15 cellular contexts compared by ENCODE assay signal in genomic region chr19:57802269-57802668, GRCh38. TPM values are rescaled to one million over a fixed set of nuclear protein-coding genes. Genes with fewer than 3 reads are reported as not detected.
DNase-seq lines count a peak whose midpoint lies in the region; ATAC-seq and TF ChIP-seq lines count a peak whose summit lies in the region.
"Had no signal": no experiment of that assay in that cellular context is flagged by ENCODE, and none has a peak within 500 bp of the region (broad histone marks: within the 10 kb centered on the region; RNA-seq: fewer than 3 reads in every experiment).

No MANE protein-coding gene starts in this region.

- peak overlapping the region; percentile 27; the same call in 1 of the 2 replicates for H3K27ac ChIP-seq in ACC112 (ENCODE audit: low read depth, low read length)
- H3K27ac ChIP-seq in GM23248 = peak overlapping the region; percentile 51
- H3K27ac ChIP-seq: tibial artery had no signal

- H3K4me2 ChIP-seq in GM23248 (ENCODE audit: unreplicated experiment) = no peak overlapping the region

- peaks cover 19% of the 10 kb centered on the region for H3F3A ChIP-seq in GM23248 (ENCODE audit: insufficient read depth)

- no peak overlapping the region for H3K4me3 Mint-ChIP-seq in activated CD8-positive, alpha-beta T cell treated with anti-CD3 and anti-CD28 coated beads for 36 hours
- peak overlapping the region; percentile 35 for H3K4me3 Mint-ChIP-seq in memory B cell

- no peak for ATAC-seq in activated CD8-positive, alpha-beta T cell treated with anti-CD3 and anti-CD28 coated beads for 36 hours
- ATAC-seq in memory B cell (ENCODE audit: low read depth) = peak; percentile 97
- ATAC-seq in HG03378 (IDR thresholded peaks at IDR 0.05; ENCODE audit: unreplicated experiment) = no peak

- no peaks in the 10 kb centered on the region for H3K9me3 ChIP-seq in GM23248 (ENCODE audit: low read depth)
- H3K9me3 ChIP-seq: sigmoid colon, tibial artery had no signal

- peak overlapping the region; percentile 3 for H3K27ac Mint-ChIP-seq in activated CD8-positive, alpha-beta T cell treated with anti-CD3 and anti-CD28 coated beads for 36 hours
- peak overlapping the region; percentile 85 for H3K27ac Mint-ChIP-seq in memory B cell

- H3K4me3 ChIP-seq in ACC112 (ENCODE audit: low read depth, low read length) (no peak overlapping the region), GM23248 (no peak overlapping the region)
- H3K4me3 ChIP-seq: tibial artery had no signal

- H3K4me1 ChIP-seq in ACC112 (ENCODE audit: control insufficient read depth, insufficient read depth, low read length, unreplicated experiment) = peaks cover 6% of the 10 kb centered on the region
- peaks cover 13% of the 10 kb centered on the region for H3K4me1 ChIP-seq in GM23248 (ENCODE audit: insufficient read depth)

- peaks cover 32% of the 10 kb centered on the region for H3K36me3 Mint-ChIP-seq in activated CD8-positive, alpha-beta T cell treated with anti-CD3 and anti-CD28 coated beads for 36 hours (ENCODE audit: low read depth)
- H3K36me3 Mint-ChIP-seq in memory B cell = peaks cover 2% of the 10 kb centered on the region

- no peaks in the 10 kb centered on the region for H3K79me2 ChIP-seq in ACC112 (ENCODE audit: control insufficient read depth, insufficient read depth, low read length, unreplicated experiment)
- peaks cover 70% of the 10 kb centered on the region for H3K79me2 ChIP-seq in GM23248 (ENCODE audit: insufficient read depth)

- WGBS in GM23248 (ENCODE audit: low coverage in 1 of 2, low lambda C conversion rate in 2 of 2, missing lambda C conversion rate in 2 of 2), 2 experiments = 83 to 84% methylated on average over 4 of the region's 4 CpGs

- CTCF ChIA-PET in activated CD8-positive, alpha-beta T cell treated with anti-CD3 and anti-CD28 coated beads for 36 hours (lab: Charles Lee) = no interaction called here

- no peaks in the 10 kb centered on the region for H3K27me3 Mint-ChIP-seq in activated CD8-positive, alpha-beta T cell treated with anti-CD3 and anti-CD28 coated beads for 36 hours
- no peaks in the 10 kb centered on the region for H3K27me3 Mint-ChIP-seq in memory B cell

- intact Hi-C loops in activated CD8-positive, alpha-beta T cell treated with anti-CD3 and anti-CD28 coated beads for 36 hours (cut with micrococcal nuclease) = no loop called here

- POLR2A ChIA-PET in activated CD8-positive, alpha-beta T cell treated with anti-CD3 and anti-CD28 coated beads for 36 hours (lab: Charles Lee) = interaction anchor here (0.6 kb wide), 2 partner anchors 21 to 81 kb away, joined by 3 to 4 read pairs; no protein-coding TSS in a partner anchor

- H3K9me3 Mint-ChIP-seq in activated CD8-positive, alpha-beta T cell treated with anti-CD3 and anti-CD28 coated beads for 36 hours = no peaks in the 10 kb centered on the region
- no peaks in the 10 kb centered on the region for H3K9me3 Mint-ChIP-seq in memory B cell

- H4K20me1 ChIP-seq in GM23248 (ENCODE audit: insufficient read depth) = no peaks in the 10 kb centered on the region

- H3K9ac ChIP-seq in GM23248 = no peak overlapping the region

- H3K27me3 ChIP-seq in ACC112 (ENCODE audit: insufficient read depth, low read length) (no peaks in the 10 kb centered on the region), GM23248 (replicated peaks; ENCODE audit: insufficient read depth) (no peaks in the 10 kb centered on the region)
- H3K27me3 ChIP-seq: sigmoid colon, tibial artery had no signal

- H3K36me3 ChIP-seq in ACC112 (ENCODE audit: insufficient read depth, low read length) (no peaks in the 10 kb centered on the region), GM23248 (ENCODE audit: low read depth) (0 out of 2 replicates have a peak, but pooled peaks cover 3% of the 10 kb centered on the region)

- in situ Hi-C loops in GM23248 (cut with MboI) = no loop called here

- TF ChIP-seq CTCF in activated CD8-positive, alpha-beta T cell treated with anti-CD3 and anti-CD28 coated beads for 36 hours (IDR thresholded peaks at IDR 0.05) = no peak

- H2AFZ ChIP-seq in ACC112 (ENCODE audit: low read length, unreplicated experiment) = no peak overlapping the region
- H2AFZ ChIP-seq in GM23248 = no peak overlapping the region

- H3K9me2 ChIP-seq in GM23248 (ENCODE audit: insufficient read depth) = no peaks in the 10 kb centered on the region

- H3K4me1 Mint-ChIP-seq in activated CD8-positive, alpha-beta T cell treated with anti-CD3 and anti-CD28 coated beads for 36 hours (ENCODE audit: low read depth) = peaks cover 26% of the 10 kb centered on the region
- H3K4me1 Mint-ChIP-seq in memory B cell = peaks cover 23% of the 10 kb centered on the region

- DNase-seq in GM23248 (no peak), memory B cell (ENCODE audit: low spot score in 2 of 2) (peak in 1 of 2 donors; percentile 42), retina (no peak), DMS79 (lab: John Stamatoyannopoulos, UW) (no peak)
- no peak for DNase-seq in activated CD8-positive, alpha-beta T cell treated with anti-CD3 and anti-CD28 coated beads for 36 hours
- DNase-seq in effector CD8-positive, alpha-beta T cell (lab: John Stamatoyannopoulos, UW) = no peak
- DNase-seq: activated CD8-positive, alpha-beta memory T cell treated with anti-CD3 and anti-CD28 coated beads, Interleukin-2, amount 50 U/mL, for 48 hours; amygdala; EL; hippocampal formation; sigmoid colon; T-helper 9 cell; tibial artery had no signal

RNA-seq across cellular contexts. Expression of gene ZNF552, which starts 12.4 kb away (rescaled TPM):
- total RNA-seq in GM23248 (2014; rRNA removed; shearing (Covaris generic)) = 2.9 and 4.3 TPM in 2 replicates
- 2.7 and 3.2 TPM in 2 replicates for polyA plus RNA-seq in GM23248 (2016; fragmentation: Nextera tagmentation; extraction: Ambion mirVana)
- 1 to 10 TPM; 6.5 to 6.7 TPM for total RNA-seq in activated CD8-positive, alpha-beta T cell treated with anti-CD3 and anti-CD28 coated beads for 36 hours

RNA-seq across cellular contexts. Expression of gene ZNF587B, which starts 27.8 kb away (rescaled TPM):
- 10.1 and 14.0 TPM in 2 replicates for total RNA-seq in GM23248 (2014; rRNA removed; shearing (Covaris generic))
- 5.1 TPM in 2 replicates for polyA plus RNA-seq in GM23248 (2016; fragmentation: Nextera tagmentation; extraction: Ambion mirVana)
- 10 to 100 TPM; 19.8 to 20.2 TPM for total RNA-seq in activated CD8-positive, alpha-beta T cell treated with anti-CD3 and anti-CD28 coated beads for 36 hours

RNA-seq across cellular contexts. Expression of gene ZNF586, which starts 32.8 kb away (rescaled TPM):
- total RNA-seq in GM23248 (2014; rRNA removed; shearing (Covaris generic)) = 8.1 and 20.6 TPM in 2 replicates
- polyA plus RNA-seq in GM23248 (2016; fragmentation: Nextera tagmentation; extraction: Ambion mirVana) = 5.1 and 5.8 TPM in 2 replicates
- 10 to 100 TPM; 16.7 to 21.8 TPM for total RNA-seq in activated CD8-positive, alpha-beta T cell treated with anti-CD3 and anti-CD28 coated beads for 36 hours

RNA-seq across cellular contexts. Expression of gene ZNF587, which starts 47.4 kb away (rescaled TPM):
- 10.0 and 14.3 TPM in 2 replicates for total RNA-seq in GM23248 (2014; rRNA removed; shearing (Covaris generic))
- 6.9 and 8.0 TPM in 2 replicates for polyA plus RNA-seq in GM23248 (2016; fragmentation: Nextera tagmentation; extraction: Ambion mirVana)
- total RNA-seq in activated CD8-positive, alpha-beta T cell treated with anti-CD3 and anti-CD28 coated beads for 36 hours = 10 to 100 TPM; 23.6 to 24.1 TPM

RNA-seq across cellular contexts. Expression of gene ZNF776, which starts 55.7 kb away (rescaled TPM):
- total RNA-seq in GM23248 (2014; rRNA removed; shearing (Covaris generic)) = 6.7 and 9.4 TPM in 2 replicates
- 3.7 and 3.9 TPM in 2 replicates for polyA plus RNA-seq in GM23248 (2016; fragmentation: Nextera tagmentation; extraction: Ambion mirVana)
- total RNA-seq in activated CD8-positive, alpha-beta T cell treated with anti-CD3 and anti-CD28 coated beads for 36 hours = 10 to 100 TPM in 1 of 2 experiments, 1 to 10 TPM in 1; 9.8 to 11.0 TPM
